1 cellular context compared by ENCODE assay signal in the genomic region with DNA sequence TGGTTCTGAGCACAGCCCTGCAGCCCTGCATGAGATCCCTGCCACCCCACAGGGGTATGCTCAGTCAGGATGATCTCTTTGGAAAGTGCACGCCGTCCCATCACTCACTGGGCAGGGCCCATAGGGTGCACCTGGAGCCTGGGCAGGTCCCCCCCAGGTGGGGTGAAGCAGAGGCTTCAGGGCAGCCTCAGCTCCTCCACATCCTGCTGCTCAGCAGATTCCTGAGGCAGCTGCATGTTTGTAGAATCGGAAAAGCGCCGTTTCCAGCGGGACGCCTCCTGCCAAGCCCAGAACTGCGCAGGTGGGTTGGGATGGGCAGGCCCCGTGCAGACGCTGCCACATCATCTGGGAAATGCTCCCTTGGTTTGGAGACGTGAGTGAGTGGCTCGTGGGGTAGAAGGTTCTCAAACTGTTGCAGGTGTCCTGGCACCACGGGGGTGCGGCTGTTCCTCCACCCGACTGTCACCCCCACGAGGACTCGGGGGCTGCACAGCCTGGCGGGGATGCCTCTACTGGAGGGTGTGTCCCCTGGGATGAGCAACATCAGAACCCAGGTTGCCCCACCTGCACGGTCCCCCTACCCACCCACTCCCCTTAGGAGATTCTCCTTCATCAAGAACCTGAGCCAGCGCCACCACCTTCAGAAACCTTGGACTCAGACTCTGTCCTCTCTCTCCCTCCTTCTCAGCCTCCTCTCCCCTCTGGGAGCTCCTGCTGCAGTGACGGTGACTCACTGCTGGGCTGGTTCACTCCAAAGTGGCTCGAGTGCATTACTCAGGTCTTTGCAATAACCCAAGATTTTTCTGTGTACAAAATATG.
TF ChIP-seq lines count a peak whose summit lies in the region.

No MANE protein-coding gene starts in this region.

TF ChIP-seq in SK-N-SH, 30 proteins besides CTCF, POLR2A, EP300 and RAD21 (continued from another document):
- TF ChIP-seq, protein P1, sequence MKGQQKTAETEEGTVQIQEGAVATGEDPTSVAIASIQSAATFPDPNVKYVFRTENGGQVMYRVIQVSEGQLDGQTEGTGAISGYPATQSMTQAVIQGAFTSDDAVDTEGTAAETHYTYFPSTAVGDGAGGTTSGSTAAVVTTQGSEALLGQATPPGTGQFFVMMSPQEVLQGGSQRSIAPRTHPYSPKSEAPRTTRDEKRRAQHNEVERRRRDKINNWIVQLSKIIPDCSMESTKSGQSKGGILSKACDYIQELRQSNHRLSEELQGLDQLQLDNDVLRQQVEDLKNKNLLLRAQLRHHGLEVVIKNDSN (IDR thresholded peaks at IDR 0.05; ENCODE audit: borderline replicate concordance, low read depth) = no peak
- no peak for TF ChIP-seq TCF12 (IDR thresholded peaks at IDR 0.05)
- no peak for TF ChIP-seq JUND (IDR thresholded peaks at IDR 0.05)
- TF ChIP-seq TAF1 (IDR thresholded peaks at IDR 0.05; ENCODE audit: borderline replicate concordance, low read depth, low read length) = no peak
- TF ChIP-seq CHD2 (IDR thresholded peaks at IDR 0.05; ENCODE audit: low read length, partially characterized antibody) = no peak
- TF ChIP-seq SIN3A (IDR thresholded peaks at IDR 0.05; ENCODE audit: borderline replicate concordance, low read depth, low read length) = no peak
- no peak for TF ChIP-seq MEF2A (IDR thresholded peaks at IDR 0.05; ENCODE audit: borderline replicate concordance, low read depth)
- TF ChIP-seq POLR2AphosphoS5 (IDR thresholded peaks at IDR 0.05; ENCODE audit: low read depth, low read length) = no peak
- TF ChIP-seq RXRA (IDR thresholded peaks at IDR 0.05; ENCODE audit: borderline replicate concordance, low read depth) = no peak
- no peak for TF ChIP-seq TEAD4 (IDR thresholded peaks at IDR 0.05; ENCODE audit: borderline replicate concordance, insufficient read depth)
- TF ChIP-seq ELF1 (IDR thresholded peaks at IDR 0.05) = no peak
- no peak for TF ChIP-seq EZH2phosphoT487 (IDR thresholded peaks at IDR 0.05; ENCODE audit: borderline replicate concordance, low read depth)
- no peak for TF ChIP-seq IRF3 (IDR thresholded peaks at IDR 0.05; ENCODE audit: low read depth, low read length)
- no peak for TF ChIP-seq RCOR1 (IDR thresholded peaks at IDR 0.05; ENCODE audit: low read length)
- TF ChIP-seq, protein P2, sequence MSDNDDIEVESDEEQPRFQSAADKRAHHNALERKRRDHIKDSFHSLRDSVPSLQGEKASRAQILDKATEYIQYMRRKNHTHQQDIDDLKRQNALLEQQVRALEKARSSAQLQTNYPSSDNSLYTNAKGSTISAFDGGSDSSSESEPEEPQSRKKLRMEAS (IDR thresholded peaks at IDR 0.05; ENCODE audit: low read depth) = no peak
TF ChIP-seq in SK-N-SH: peak in this region for 0.
